Comparison of ENCODE assay signal across 28 cellular contexts in genomic region chr6:32123681-32124080, GRCh38. TPM values are rescaled to one million over a fixed set of nuclear protein-coding genes. Genes with fewer than 3 reads are reported as not detected.
"Had no signal": no experiment of that assay in that cellular context is flagged by ENCODE, and none has a peak within 500 bp of the region (broad histone marks: within the 10 kb centered on the region; RNA-seq: fewer than 3 reads in every experiment).

No MANE protein-coding gene starts in this region.

- DNase-seq: dermis blood vessel endothelial cell; effector memory CD4-positive, alpha-beta T cell; erythroblast; esophagus squamous epithelium; foreskin melanocyte; glutamatergic neuron; heart right ventricle; hippocampal formation; left cardiac atrium; left lung; mesendoderm; midbrain; naive thymus-derived CD4-positive, alpha-beta T cell; nucleus accumbens; ovary; posterior cingulate gyrus; psoas muscle; right cardiac atrium; spleen; stimulated activated CD4-positive, alpha-beta T cell treated with anti-CD3 and anti-CD28 coated beads, Interleukin-4, amount 100 ng/mL, for 4 hours; stimulated activated naive CD8-positive, alpha-beta T cell treated with anti-CD3 and anti-CD28 coated beads, Interleukin-15, Interleukin-2, amounts not matched to agents 100 U/mL and 50 U/mL, for 24 hours; testis; tibial artery had no signal

- H3K4me3 Mint-ChIP-seq: nephron; stimulated activated memory B cell treated with anti-CD40 and anti-IgM and Interleukin-4, amounts not matched to agents 10 μg/mL and 1 μg/mL and 100 μg/mL, for 72 hours; type B pancreatic cell had no signal

- H3K9me3 Mint-ChIP-seq: naive thymus-derived CD4-positive, alpha-beta T cell; nephron; stimulated activated memory B cell treated with anti-CD40 and anti-IgM and Interleukin-4, amounts not matched to agents 10 μg/mL and 1 μg/mL and 100 μg/mL, for 72 hours; type B pancreatic cell had no signal

- H3K9me3 ChIP-seq: esophagus squamous epithelium, heart right ventricle, left lung, ovary, psoas muscle, spleen, testis, tibial artery had no signal

- H3K27ac Mint-ChIP-seq: nephron; stimulated activated memory B cell treated with anti-CD40 and anti-IgM and Interleukin-4, amounts not matched to agents 10 μg/mL and 1 μg/mL and 100 μg/mL, for 72 hours; type B pancreatic cell had no signal

- H3K27me3 Mint-ChIP-seq: naive thymus-derived CD4-positive, alpha-beta T cell; stimulated activated memory B cell treated with anti-CD40 and anti-IgM and Interleukin-4, amounts not matched to agents 10 μg/mL and 1 μg/mL and 100 μg/mL, for 72 hours; type B pancreatic cell had no signal

- ATAC-seq: heart right ventricle; left cardiac atrium; left lung; naive thymus-derived CD4-positive, alpha-beta T cell; psoas muscle; right cardiac atrium; stimulated activated memory B cell treated with anti-CD40 and anti-IgM and Interleukin-4, amounts not matched to agents 10 μg/mL and 1 μg/mL and 100 μg/mL, for 72 hours; stimulated activated naive CD8-positive, alpha-beta T cell treated with anti-CD3 and anti-CD28 coated beads, Interleukin-15, Interleukin-2, amounts not matched to agents 100 U/mL and 50 U/mL, for 24 hours had no signal

RNA-seq across cellular contexts. Expression of gene PRRT1, which starts 28.1 kb away (rescaled TPM):
- total RNA-seq: dermis blood vessel endothelial cell, kidney epithelial cell, renal cortical epithelial cell had no signal
